ENCODE assay signal across 11 cellular contexts in the genomic region with DNA sequence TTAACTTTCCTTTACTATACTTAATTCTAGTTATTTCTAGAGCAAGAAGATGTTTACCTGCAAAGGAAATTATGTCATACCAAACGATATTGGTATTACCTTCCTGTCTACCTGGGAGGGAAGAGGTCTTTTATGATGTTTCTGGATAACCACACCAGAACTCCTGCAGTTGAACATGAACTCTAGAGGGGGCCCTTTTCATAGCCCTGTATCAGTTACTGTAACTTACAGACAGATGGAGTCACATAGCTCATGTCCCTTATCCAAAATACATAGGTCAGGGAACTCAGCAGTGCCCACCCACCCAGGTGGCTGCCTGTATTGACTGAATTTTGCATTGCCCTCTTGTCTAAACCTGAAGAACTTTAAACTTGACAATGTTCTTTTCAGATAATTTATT. TPM values are rescaled to one million over a fixed set of nuclear protein-coding genes. Genes with fewer than 3 reads are reported as not detected.
DNase-seq lines count a peak whose midpoint lies in the region; ATAC-seq and TF ChIP-seq lines count a peak whose summit lies in the region.
"Had no signal": no experiment of that assay in that cellular context is flagged by ENCODE, and none has a peak within 500 bp of the region (broad histone marks: within the 10 kb centered on the region; RNA-seq: fewer than 3 reads in every experiment).

No MANE protein-coding gene starts in this region.

- peak; percentile 41 for TF ChIP-seq CTCF in cardiac muscle cell (IDR thresholded peaks at IDR 0.05; ENCODE audit: low read depth, low read length)
- TF ChIP-seq CTCF in NB4 (IDR thresholded peaks at IDR 0.05; ENCODE audit: low read depth, low read length) = peak; percentile 57
- TF ChIP-seq CTCF in mammary epithelial cell (conservative IDR thresholded peaks at IDR 0.05 in 1 of 2, IDR thresholded peaks at IDR 0.05 in 1 of 2; ENCODE audit: extremely low read depth in 1 of 2, insufficient read depth in 1 of 2, low read depth in 1 of 2, low read length in 2 of 2) = peak; percentile 15 to 37
- TF ChIP-seq CTCF in tibial artery (IDR thresholded peaks at IDR 0.05) = peak; percentile 24 to 28

- whole genome bisulfite sequencing in right cardiac atrium = 52% methylated on average over 1 of the region's 1 CpG
- 15% methylated on average over 1 of the region's 1 CpG for WGBS in mammary epithelial cell (ENCODE audit: low coverage, missing lambda C conversion rate)

- peaks cover 22% of the 10 kb centered on the region for H3K36me3 ChIP-seq in cardiac muscle cell
- H3K36me3 ChIP-seq in mammary epithelial cell (ENCODE audit: insufficient read depth, low read length) = peaks cover 13% of the 10 kb centered on the region
- peaks cover 16 to 87% (median 84%) of the 10 kb centered on the region in 3 donors for H3K36me3 ChIP-seq in tibial artery

- intact Hi-C loops in right cardiac atrium (cut with DNase I) = no loop called here
- intact Hi-C loops in mammary epithelial cell (cut with micrococcal nuclease) = loop anchor here (2.0 kb wide), 1 partner anchor 99 kb away; the partner anchor contains the start of gene RAB5IF
- intact Hi-C loops in tibial artery (cut with DNase I; ENCODE audit: low total_unique reads) = no loop called here

- H3K9ac ChIP-seq in mammary epithelial cell (ENCODE audit: insufficient read depth, low read length) = no peak overlapping the region
- H3K9ac ChIP-seq: neural progenitor cell had no signal

- H3K4me3 ChIP-seq in cardiac muscle cell (no peak overlapping the region), right cardiac atrium (ENCODE audit: low read length) (no peak overlapping the region), NB4 (ENCODE audit: low read depth, low read length) (no peak overlapping the region), mammary epithelial cell (replicated peaks in 1 of 3; ENCODE audit: insufficient read depth in 1 of 3, low read depth in 2 of 3, low read length in 3 of 3) (no peak overlapping the region), tibial artery (no peak overlapping the region)
- H3K4me3 ChIP-seq: neural progenitor cell had no signal

- CTCF ChIA-PET in mammary epithelial cell (lab: Charles Lee; ENCODE audit: low non-redundant PET) = interaction anchor here (0.6 to 0.8 kb wide), 2 partner anchors 38 to 85 kb away, joined by 4 read pairs; no protein-coding TSS in a partner anchor

- in situ Hi-C loops in mammary epithelial cell (cut with MboI; ENCODE audit: low sequenced_read_pairs in 2 of 2) = no loop called here

- H3K79me2 ChIP-seq in mammary epithelial cell (ENCODE audit: insufficient read depth, low read length) = no peaks in the 10 kb centered on the region

- DNase-seq in cardiac muscle cell (ENCODE audit: low read depth in 1 of 2, low spot score in 1 of 2) = peak in 1 of 2 donors; percentile 39
- no peak for DNase-seq in right cardiac atrium
- DNase-seq in NB4 (ENCODE audit: low read depth) = peak; percentile 40
- no peak for DNase-seq in mammary epithelial cell
- DNase-seq in tibial artery = no peak
- DNase-seq in hepatic stellate cell (ENCODE audit: low spot score) = no peak
- DNase-seq: activated CD8-positive, alpha-beta memory T cell treated with anti-CD3 and anti-CD28 coated beads, Interleukin-2, amount 50 U/mL, for 48 hours; NCI-H510A had no signal

- H2AFZ ChIP-seq in mammary epithelial cell (ENCODE audit: low read depth, low read length) = no peak overlapping the region
- H2AFZ ChIP-seq: neural progenitor cell had no signal

- H3K9me3 ChIP-seq in cardiac muscle cell (ENCODE audit: low read depth) (no peaks in the 10 kb centered on the region), right cardiac atrium (ENCODE audit: control insufficient read depth, low read length) (no peaks in the 10 kb centered on the region), mammary epithelial cell (replicated peaks; ENCODE audit: insufficient read depth, low read length) (no peaks in the 10 kb centered on the region), tibial artery (no peaks in the 10 kb centered on the region)

- no peaks in the 10 kb centered on the region for H3K4me1 ChIP-seq in cardiac muscle cell (ENCODE audit: low read depth)
- H3K4me1 ChIP-seq in right cardiac atrium (ENCODE audit: control insufficient read depth, insufficient read depth, low read length) = no peaks in the 10 kb centered on the region
- H3K4me1 ChIP-seq in mammary epithelial cell (ENCODE audit: insufficient read depth, low read length) = no peaks in the 10 kb centered on the region
- peaks cover 0 to 16% (median 0%) of the 10 kb centered on the region in 4 donors for H3K4me1 ChIP-seq in tibial artery
- H3K4me1 ChIP-seq: neural progenitor cell had no signal

- H4K20me1 ChIP-seq in mammary epithelial cell (ENCODE audit: insufficient read depth, low read length) = no peaks in the 10 kb centered on the region

- H3K4me2 ChIP-seq in mammary epithelial cell (ENCODE audit: insufficient read depth, low read depth, low read length) = no peak overlapping the region
- H3K4me2 ChIP-seq: neural progenitor cell had no signal

- ATAC-seq in right cardiac atrium (no peak), GM21447 (IDR thresholded peaks at IDR 0.05; ENCODE audit: unreplicated experiment) (no peak), GM19351 (IDR thresholded peaks at IDR 0.05; ENCODE audit: unreplicated experiment) (no peak)

- dilution Hi-C loops in mammary epithelial cell (cut with HindIII; ENCODE audit: low sequenced_read_pairs) = no loop called here

- BruUV-seq in mammary epithelial cell (replicated peaks; lab: Mats Ljungman, UMichigan) = no TSS peak

- H3K27ac ChIP-seq in cardiac muscle cell (no peak overlapping the region), right cardiac atrium (ENCODE audit: low read length) (no peak overlapping the region), mammary epithelial cell (ENCODE audit: insufficient read depth, low read depth, low read length) (no peak overlapping the region), tibial artery (peak overlapping the region in 1 of 2 donors; percentile 16)
- H3K27ac ChIP-seq: neural progenitor cell had no signal

- no peak for TF ChIP-seq POLR2A in NB4 (IDR thresholded peaks at IDR 0.05; ENCODE audit: extremely low read depth, insufficient read length)

- H3K27me3 ChIP-seq in cardiac muscle cell = no peaks in the 10 kb centered on the region
- H3K27me3 ChIP-seq in right cardiac atrium (ENCODE audit: control insufficient read depth, insufficient read depth) = no peaks in the 10 kb centered on the region
- H3K27me3 ChIP-seq in mammary epithelial cell (ENCODE audit: insufficient read depth, low read length) = no peaks in the 10 kb centered on the region
- no peaks in the 10 kb centered on the region for H3K27me3 ChIP-seq in tibial artery
- H3K27me3 ChIP-seq: neural progenitor cell had no signal

RNA-seq across cellular contexts. Expression of gene MYL9, which starts 35.1 kb away (rescaled TPM):
- total RNA-seq in cardiac muscle cell (579 and 882 TPM in 2 replicates), right cardiac atrium (1,000 to 10,000 TPM; 1,717 to 2,567 (median 2,144) TPM), mammary epithelial cell (100 to 1,000 TPM in 1 of 2 donors, 10 to 100 TPM in 1; 29.4 to 138 TPM)
- polyA plus RNA-seq in cardiac muscle cell (1,085 and 1,624 TPM in 2 replicates), right cardiac atrium (1,393 TPM), mammary epithelial cell (3.7 TPM)
- 5.0 TPM for polyA minus RNA-seq in mammary epithelial cell
